In the genomic region with DNA sequence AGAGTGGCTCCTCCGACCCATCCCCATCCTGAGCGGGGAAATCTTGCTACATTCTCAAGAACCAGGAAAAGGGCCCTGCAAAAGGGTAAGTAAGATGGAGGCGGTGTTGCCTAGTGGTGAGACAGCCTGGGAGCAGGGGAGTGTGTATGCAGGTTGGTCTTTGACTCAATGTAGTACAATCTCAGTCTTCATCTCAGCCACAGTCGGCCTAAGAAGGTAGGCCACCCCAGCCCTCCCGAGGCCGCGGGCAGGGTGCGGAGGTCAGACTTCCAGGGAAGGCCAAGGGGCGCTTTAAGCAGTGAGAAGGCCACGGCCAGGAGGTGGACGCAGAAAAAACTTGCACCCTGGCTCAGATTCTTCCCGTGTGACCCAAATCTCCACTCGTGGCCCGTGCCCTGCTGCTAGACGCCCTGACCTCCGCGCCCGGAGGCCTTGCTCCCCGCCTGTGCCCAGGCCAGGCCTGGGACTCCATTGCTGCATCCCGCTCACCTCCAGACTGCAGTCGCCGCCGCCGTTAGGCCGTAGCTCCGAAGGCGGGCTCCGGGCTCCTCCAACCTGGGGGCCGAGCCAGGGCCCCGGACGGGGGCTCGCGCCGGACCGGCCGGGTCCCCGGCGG, we compare ENCODE assay signal across 8 cellular contexts. TPM values are rescaled to one million over a fixed set of nuclear protein-coding genes. Genes with fewer than 3 reads are reported as not detected.
DNase-seq lines count a peak whose midpoint lies in the region; ATAC-seq and TF ChIP-seq lines count a peak whose summit lies in the region.

No MANE protein-coding gene starts in this region.

- no peaks in the 10 kb centered on the region for H3K9me3 ChIP-seq in Panc1 (ENCODE audit: control insufficient read depth, insufficient read depth, low read depth, low read length)
- H3K9me3 ChIP-seq in mesodermal cell (ENCODE audit: control insufficient read depth, low read length), result no peaks in the 10 kb centered on the region
- no peaks in the 10 kb centered on the region for H3K9me3 ChIP-seq in vagina

- H3K4me1 ChIP-seq in Panc1 (ENCODE audit: control insufficient read depth, insufficient read depth, low read length) (peaks cover 7% of the 10 kb centered on the region), mesodermal cell (ENCODE audit: control insufficient read depth, insufficient read depth, low read length, poor library complexity, severe bottlenecking) (peaks cover 4% of the 10 kb centered on the region), vagina (peaks cover 20% of the 10 kb centered on the region)

- no peaks in the 10 kb centered on the region for H3K27me3 ChIP-seq in Panc1 (ENCODE audit: control insufficient read depth, insufficient read depth, low read length)
- H3K27me3 ChIP-seq in vagina, result no peaks in the 10 kb centered on the region

- intact Hi-C loops in Panc1 (cut with micrococcal nuclease; ENCODE audit: unreplicated experiment), result no loop called here
- intact Hi-C loops in dendritic cell treated with granulocyte-macrophage colony-stimulating factor and Interleukin-4, amounts not matched to agents 40 ng/mL and 50 ng/mL, for 4 days (cut with micrococcal nuclease), result no loop called here
- intact Hi-C loops in vagina (cut with DNase I), result no loop called here

- H3K4me3 ChIP-seq in Panc1 (ENCODE audit: low read depth in 2 of 2, low read length in 2 of 2) (peak overlapping the region; percentile 83 to 95), mesodermal cell (ENCODE audit: extremely low read depth, insufficient read depth, low read length, poor library complexity, severe bottlenecking) (peak overlapping the region; percentile 92), vagina (peak overlapping the region; percentile 87 to 89)

- CTCF ChIA-PET in Panc1 (lab: Charles Lee), result interaction anchor here (0.8 kb wide), 1 partner anchor 197 kb away, joined by 3 read pairs; no protein-coding TSS in a partner anchor

- POLR2A ChIA-PET in Panc1 (lab: Charles Lee), result interaction anchor here (0.7 kb wide), 1 partner anchor 96 kb away, joined by 9 read pairs; no protein-coding TSS in a partner anchor

- H3K9me3 Mint-ChIP-seq in dendritic cell treated with granulocyte-macrophage colony-stimulating factor and Interleukin-4, amounts not matched to agents 40 ng/mL and 50 ng/mL, for 4 days, result no peaks in the 10 kb centered on the region

- H3K27ac Mint-ChIP-seq in dendritic cell treated with granulocyte-macrophage colony-stimulating factor and Interleukin-4, amounts not matched to agents 40 ng/mL and 50 ng/mL, for 4 days, result peak overlapping the region; percentile 92

- peak overlapping the region; percentile 82 for H3K4me3 Mint-ChIP-seq in dendritic cell treated with granulocyte-macrophage colony-stimulating factor and Interleukin-4, amounts not matched to agents 40 ng/mL and 50 ng/mL, for 4 days

- H3K36me3 ChIP-seq in Panc1 (ENCODE audit: control insufficient read depth, insufficient read depth, low read length), result peaks cover 5% of the 10 kb centered on the region
- peaks cover 44% of the 10 kb centered on the region for H3K36me3 ChIP-seq in mesodermal cell (ENCODE audit: control insufficient read depth, insufficient read depth, low read length)
- no peaks in the 10 kb centered on the region for H3K36me3 ChIP-seq in vagina

- BruUV-seq in Panc1 (replicated peaks; lab: Mats Ljungman, UMichigan), result no TSS peak

- TF ChIP-seq POLR2A in vagina (IDR thresholded peaks at IDR 0.05), result no peak

- in situ Hi-C loops in Panc1 (cut with HindIII; ENCODE audit: low pct_unique_long_range_greater_than_20kb, low sequenced_read_pairs), result no loop called here

- H3K36me3 Mint-ChIP-seq in dendritic cell treated with granulocyte-macrophage colony-stimulating factor and Interleukin-4, amounts not matched to agents 40 ng/mL and 50 ng/mL, for 4 days (ENCODE audit: low read depth), result peaks cover 32% of the 10 kb centered on the region

- ATAC-seq in GM18517 (IDR thresholded peaks at IDR 0.05; ENCODE audit: unreplicated experiment) (peak; percentile 6), HG03045 (IDR thresholded peaks at IDR 0.05; ENCODE audit: unreplicated experiment) (peak; percentile 14), Panc1 (peak; percentile 85)

- TF ChIP-seq CTCF in C4-2B (conservative IDR thresholded peaks at IDR 0.05), result no peak
- TF ChIP-seq CTCF in Panc1 (IDR thresholded peaks at IDR 0.05), result no peak
- no peak for TF ChIP-seq CTCF in vagina (IDR thresholded peaks at IDR 0.05)

- no peaks in the 10 kb centered on the region for H3K27me3 Mint-ChIP-seq in dendritic cell treated with granulocyte-macrophage colony-stimulating factor and Interleukin-4, amounts not matched to agents 40 ng/mL and 50 ng/mL, for 4 days

- WGBS in mesodermal cell (ENCODE audit: insufficient coverage in 2 of 2), 2 experiments, result 1% methylated on average over 23 to 28 of the region's 38 CpGs

- H3K4me1 Mint-ChIP-seq in dendritic cell treated with granulocyte-macrophage colony-stimulating factor and Interleukin-4, amounts not matched to agents 40 ng/mL and 50 ng/mL, for 4 days (ENCODE audit: low read depth), result peaks cover 36% of the 10 kb centered on the region

- peak overlapping the region; percentile 90 for H3K27ac ChIP-seq in C4-2B
- peak overlapping the region; percentile 96 for H3K27ac ChIP-seq in Panc1 (ENCODE audit: low read length)
- H3K27ac ChIP-seq in mesodermal cell (ENCODE audit: low read depth, low read length, severe bottlenecking), result peak overlapping the region; percentile 49
- H3K27ac ChIP-seq in vagina, result peak overlapping the region; percentile 98

- DNase-seq in Panc1 (ENCODE audit: low read depth, low spot score), result no peak
- no peak for DNase-seq in vagina (ENCODE audit: extremely low spot score in 2 of 2)
- no peak for DNase-seq in NCI-H1436 treated with DMSO at 0.1 percent for 48 hours (lab: John Stamatoyannopoulos, UW)

RNA-seq across cellular contexts. Expression of gene FOXM1, which starts 0.4 kb away (rescaled TPM):
- total RNA-seq in Panc1 (2021; ENCODE audit: unreplicated experiment) (71.2 TPM), vagina (8.1 TPM)
- polyA plus RNA-seq in Panc1 (2012; ENCODE audit: insufficient read length), result 25.7 TPM
- polyA plus RNA-seq in mesodermal cell (2013, experiment 1 of 2), result 54.0 TPM
- 52.0 TPM for polyA plus RNA-seq in mesodermal cell (2013, experiment 2 of 2)

RNA-seq across cellular contexts. Expression of gene RHNO1, which starts 0.5 kb away (rescaled TPM):
- total RNA-seq in Panc1 (2021; ENCODE audit: unreplicated experiment), result 37.7 TPM
- 22.2 TPM for polyA plus RNA-seq in Panc1 (2012; ENCODE audit: insufficient read length)
- polyA plus RNA-seq in mesodermal cell (2013, experiment 1 of 2), result 56.5 TPM
- 44.9 TPM for polyA plus RNA-seq in mesodermal cell (2013, experiment 2 of 2)
- total RNA-seq in vagina, result 13.8 TPM

RNA-seq across cellular contexts. Expression of gene TULP3, which starts 14.2 kb away (rescaled TPM):
- 29.3 TPM for total RNA-seq in Panc1 (2021; ENCODE audit: unreplicated experiment)
- polyA plus RNA-seq in Panc1 (2012; ENCODE audit: insufficient read length), result 23.1 TPM
- 36.4 TPM for polyA plus RNA-seq in mesodermal cell (2013, experiment 1 of 2)
- 34.4 TPM for polyA plus RNA-seq in mesodermal cell (2013, experiment 2 of 2)
- 30.4 TPM for total RNA-seq in vagina

RNA-seq across cellular contexts. Expression of gene TEX52, which starts 19.7 kb away (rescaled TPM):
- total RNA-seq in Panc1 (2021; ENCODE audit: unreplicated experiment), result not detected
- polyA plus RNA-seq in Panc1 (2012; ENCODE audit: insufficient read length), result not detected
- polyA plus RNA-seq in mesodermal cell (2013, experiment 1 of 2), result not detected
- polyA plus RNA-seq in mesodermal cell (2013, experiment 2 of 2), result not detected
- total RNA-seq in vagina, result not detected

RNA-seq across cellular contexts. Expression of gene NRIP2, which starts 41.7 kb away (rescaled TPM):
- total RNA-seq in Panc1 (2021; ENCODE audit: unreplicated experiment), result not detected
- 0.57 TPM for polyA plus RNA-seq in Panc1 (2012; ENCODE audit: insufficient read length)
- 0.96 TPM for polyA plus RNA-seq in mesodermal cell (2013, experiment 1 of 2)
- 0.76 TPM for polyA plus RNA-seq in mesodermal cell (2013, experiment 2 of 2)
- 1.2 TPM for total RNA-seq in vagina

Comparison
In these comparisons a context has a peak if more than half of its experiments do, and no peak if none do; other contexts are left out.
1. ATAC-seq: peak in every context shown above with its lines; median percentile 85 in Panc1; 14 in HG03045; 6 in GM18517.